ENCODE assay signal across 26 cellular contexts in genomic region chr7:151707757-151708156, GRCh38.
A peak's percentile ranks its signal among the peaks of the same experiment; 100 is the strongest.
DNase-seq lines count a peak whose midpoint lies in the region; ATAC-seq and TF ChIP-seq lines count a peak whose summit lies in the region.
"Had no signal": no experiment of that assay in that cellular context is flagged by ENCODE, and none has a peak within 500 bp of the region (broad histone marks: within the 10 kb centered on the region; RNA-seq: fewer than 3 reads in every experiment).

No MANE protein-coding gene starts in this region.

- intact Hi-C loops in activated CD4-positive, alpha-beta T cell treated with anti-CD3 and anti-CD28 coated beads for 36 hours (cut with DNase I, micrococcal nuclease) = no loop called here

- H4K20me1 ChIP-seq in SK-N-SH (ENCODE audit: insufficient read depth) = no peaks in the 10 kb centered on the region

- TF ChIP-seq EP300 in SK-N-SH (IDR thresholded peaks at IDR 0.05; ENCODE audit: borderline replicate concordance in 1 of 2, low read depth in 1 of 2, low read length in 1 of 2) = no peak

- no peak overlapping the region for H2BK120ac ChIP-seq in neuronal stem cell (ENCODE audit: low read depth, low read length)

- H3K4me3 Mint-ChIP-seq in WTC11 = no peak overlapping the region
- H3K4me3 Mint-ChIP-seq in activated CD8-positive, alpha-beta T cell treated with anti-CD3 and anti-CD28 coated beads, Interleukin-2, amount 10 ng/mL, durations not matched to agents 7 days and 5 days = no peak overlapping the region
- H3K4me3 Mint-ChIP-seq in activated CD4-positive, alpha-beta T cell treated with anti-CD3 and anti-CD28 coated beads for 36 hours = no peak overlapping the region
- H3K4me3 Mint-ChIP-seq: CD4-positive, CD25-positive, alpha-beta regulatory T cell had no signal

- H2BK15ac ChIP-seq in neuronal stem cell (ENCODE audit: low read length) = no peak overlapping the region

- no peak overlapping the region for H2AFZ ChIP-seq in SK-N-SH (ENCODE audit: low read depth)
- no peak overlapping the region for H2AFZ ChIP-seq in neuronal stem cell (ENCODE audit: low read length)
- H2AFZ ChIP-seq: GM23248 had no signal

- peak overlapping the region; percentile 64 for H2AK5ac ChIP-seq in neuronal stem cell (ENCODE audit: low read depth, low read length)

- no peak overlapping the region for H3K27ac Mint-ChIP-seq in WTC11
- no peak overlapping the region for H3K27ac Mint-ChIP-seq in activated CD8-positive, alpha-beta T cell treated with anti-CD3 and anti-CD28 coated beads, Interleukin-2, amount 10 ng/mL, durations not matched to agents 7 days and 5 days
- no peak overlapping the region for H3K27ac Mint-ChIP-seq in activated CD4-positive, alpha-beta T cell treated with anti-CD3 and anti-CD28 coated beads for 36 hours
- H3K27ac Mint-ChIP-seq: CD4-positive, CD25-positive, alpha-beta regulatory T cell had no signal

- peaks cover 8% of the 10 kb centered on the region; the same call in 1 of the 2 replicates for H3K27me3 Mint-ChIP-seq in WTC11 (ENCODE audit: low read depth)
- no peaks in the 10 kb centered on the region for H3K27me3 Mint-ChIP-seq in activated CD8-positive, alpha-beta T cell treated with anti-CD3 and anti-CD28 coated beads, Interleukin-2, amount 10 ng/mL, durations not matched to agents 7 days and 5 days (ENCODE audit: low read depth)
- no peaks in the 10 kb centered on the region for H3K27me3 Mint-ChIP-seq in activated CD4-positive, alpha-beta T cell treated with anti-CD3 and anti-CD28 coated beads for 36 hours
- H3K27me3 Mint-ChIP-seq: CD4-positive, CD25-positive, alpha-beta regulatory T cell had no signal

- no peaks in the 10 kb centered on the region for H3K79me2 ChIP-seq in SK-N-SH (ENCODE audit: insufficient read depth)

- no peak overlapping the region for H3K23ac ChIP-seq in neuronal stem cell (ENCODE audit: low read depth, low read length, poor library complexity)

- no peaks in the 10 kb centered on the region for H3K9me3 Mint-ChIP-seq in WTC11
- H3K9me3 Mint-ChIP-seq in activated CD8-positive, alpha-beta T cell treated with anti-CD3 and anti-CD28 coated beads, Interleukin-2, amount 10 ng/mL, durations not matched to agents 7 days and 5 days (ENCODE audit: insufficient read depth) = no peaks in the 10 kb centered on the region
- H3K9me3 Mint-ChIP-seq in activated CD4-positive, alpha-beta T cell treated with anti-CD3 and anti-CD28 coated beads for 36 hours (ENCODE audit: low read depth) = no peaks in the 10 kb centered on the region
- H3K9me3 Mint-ChIP-seq: CD4-positive, CD25-positive, alpha-beta regulatory T cell had no signal

- H3K9ac ChIP-seq in SK-N-SH (no peak overlapping the region), neuronal stem cell (ENCODE audit: low read depth, low read length, poor library complexity) (no peak overlapping the region)
- H3K9ac ChIP-seq: GM23248 had no signal

- no peak overlapping the region for H3K27ac ChIP-seq in SK-N-SH (ENCODE audit: low read depth in 2 of 2, low read length in 1 of 2)
- no peak overlapping the region for H3K27ac ChIP-seq in neuronal stem cell (replicated peaks; ENCODE audit: low read length)
- H3K27ac ChIP-seq: 22Rv1, GM23248 had no signal

- H2BK5ac ChIP-seq in neuronal stem cell (ENCODE audit: low read length) = no peak overlapping the region

- no peaks in the 10 kb centered on the region for H3K36me3 ChIP-seq in SK-N-SH (replicated peaks in 1 of 2; ENCODE audit: control insufficient read depth in 1 of 2, insufficient read depth in 2 of 2, low read length in 1 of 2)
- H3K36me3 ChIP-seq in H7 (replicated peaks; ENCODE audit: control insufficient read depth, insufficient read depth, low read length) = no peaks in the 10 kb centered on the region
- H3K36me3 ChIP-seq in neuronal stem cell (replicated peaks in 1 of 2; ENCODE audit: control insufficient read depth in 2 of 2, insufficient read depth in 2 of 2, low read length in 2 of 2) = peaks cover 0 to 2% of the 10 kb centered on the region in 2 donors
- H3K36me3 ChIP-seq: MG63 had no signal

- ATAC-seq in SK-N-SH treated with all-trans-retinoic acid at 6 μM for 48 hours (no peak), WTC11 (no peak)
- ATAC-seq in activated CD8-positive, alpha-beta T cell treated with anti-CD3 and anti-CD28 coated beads, Interleukin-2, amount 10 ng/mL, durations not matched to agents 7 days and 5 days = no peak
- ATAC-seq in activated CD4-positive, alpha-beta T cell treated with anti-CD3 and anti-CD28 coated beads for 36 hours = no peak
- ATAC-seq: GM12878, HepG2 had no signal

- H3K4me2 ChIP-seq in SK-N-SH (no peak overlapping the region), neuronal stem cell (ENCODE audit: insufficient read depth, low read length, poor library complexity, severe bottlenecking) (no peak overlapping the region)

- TF ChIP-seq CTCF in SK-N-SH (IDR thresholded peaks at IDR 0.05) (peak; percentile 12), WTC11 (IDR thresholded peaks at IDR 0.05) (peak; percentile 24; the same call in 1 of the 2 replicates)

- H3K4ac ChIP-seq in neuronal stem cell (ENCODE audit: low read length) = no peak overlapping the region

- H2BK12ac ChIP-seq in neuronal stem cell (ENCODE audit: low read length) = no peak overlapping the region

- no peaks in the 10 kb centered on the region for H3K36me3 Mint-ChIP-seq in WTC11
- no peaks in the 10 kb centered on the region for H3K36me3 Mint-ChIP-seq in activated CD8-positive, alpha-beta T cell treated with anti-CD3 and anti-CD28 coated beads, Interleukin-2, amount 10 ng/mL, durations not matched to agents 7 days and 5 days (ENCODE audit: low read depth)
- peaks cover 6% of the 10 kb centered on the region for H3K36me3 Mint-ChIP-seq in activated CD4-positive, alpha-beta T cell treated with anti-CD3 and anti-CD28 coated beads for 36 hours (ENCODE audit: low read depth)

- CTCF ChIA-PET in SK-N-SH (lab: Yijun Ruan, JAX) = interaction anchor here (0.6 to 4.2 kb wide), 6 partner anchors 18 to 1274 kb away, joined by 3 to 40 read pairs (median 8); no protein-coding TSS in a partner anchor
- CTCF ChIA-PET in WTC11 (lab: Charles Lee) = interaction anchor here (0.6 to 2.3 kb wide), 5 partner anchors 10 to 75 kb away, joined by 3 to 11 read pairs (median 6); no protein-coding TSS in a partner anchor
- CTCF ChIA-PET in activated CD8-positive, alpha-beta T cell treated with anti-CD3 and anti-CD28 coated beads, Interleukin-2, amount 10 ng/mL, durations not matched to agents 7 days and 5 days (lab: Charles Lee) = no interaction called here
- CTCF ChIA-PET in activated CD4-positive, alpha-beta T cell treated with anti-CD3 and anti-CD28 coated beads for 36 hours (lab: Charles Lee) = interaction anchor here (0.9 kb wide), 1 partner anchor 49 kb away, joined by 3 read pairs; no protein-coding TSS in a partner anchor

- peaks cover 4% of the 10 kb centered on the region for H3K4me1 Mint-ChIP-seq in WTC11
- peaks cover 10% of the 10 kb centered on the region for H3K4me1 Mint-ChIP-seq in activated CD8-positive, alpha-beta T cell treated with anti-CD3 and anti-CD28 coated beads, Interleukin-2, amount 10 ng/mL, durations not matched to agents 7 days and 5 days (ENCODE audit: low read depth)
- peaks cover 10% of the 10 kb centered on the region for H3K4me1 Mint-ChIP-seq in activated CD4-positive, alpha-beta T cell treated with anti-CD3 and anti-CD28 coated beads for 36 hours

- no peak overlapping the region for H3K14ac ChIP-seq in neuronal stem cell (ENCODE audit: low read length)

- no peak overlapping the region for H3K4me3 ChIP-seq in SK-N-SH (ENCODE audit: low read depth in 2 of 2, low read length in 1 of 2)
- H3K4me3 ChIP-seq in H7 (ENCODE audit: insufficient read depth, low read depth, low read length) = no peak overlapping the region
- H3K4me3 ChIP-seq in neuronal stem cell (ENCODE audit: low read length in 2 of 2) = no peak overlapping the region
- H3K4me3 ChIP-seq: GM12878, GM23248, MG63 had no signal

- H3K9me3 ChIP-seq in SK-N-SH (no peaks in the 10 kb centered on the region), neuronal stem cell (replicated peaks in 1 of 2; ENCODE audit: control insufficient read depth in 2 of 2, insufficient read depth in 1 of 2, low read depth in 1 of 2, low read length in 2 of 2) (peaks cover 0 to 10% of the 10 kb centered on the region in 2 donors)
- H3K9me3 ChIP-seq: MG63 had no signal

- peaks cover 0 to 30% of the 10 kb centered on the region in 2 experiments; a peak in 2 of 4 replicates for H3K4me1 ChIP-seq in SK-N-SH (ENCODE audit: control insufficient read depth in 1 of 2, insufficient read depth in 2 of 2, low read depth in 1 of 2, low read length in 1 of 2)
- H3K4me1 ChIP-seq in neuronal stem cell (ENCODE audit: control insufficient read depth in 2 of 2, insufficient read depth in 1 of 2, low read depth in 1 of 2, low read length in 2 of 2) = peaks cover 1 to 4% of the 10 kb centered on the region in 2 donors

- H4K91ac ChIP-seq in neuronal stem cell (ENCODE audit: low read depth, low read length, poor library complexity) = no peak overlapping the region

- no peak for TF ChIP-seq RAD21 in SK-N-SH (IDR thresholded peaks at IDR 0.05; ENCODE audit: low read length)

- POLR2A ChIA-PET in SK-N-SH (lab: Yijun Ruan, JAX) (no interaction called here), WTC11 (lab: Charles Lee) (no interaction called here)
- POLR2A ChIA-PET in activated CD8-positive, alpha-beta T cell treated with anti-CD3 and anti-CD28 coated beads, Interleukin-2, amount 10 ng/mL, durations not matched to agents 7 days and 5 days (lab: Charles Lee) = no interaction called here
- POLR2A ChIA-PET in activated CD4-positive, alpha-beta T cell treated with anti-CD3 and anti-CD28 coated beads for 36 hours (lab: Charles Lee) = no interaction called here

- H3K18ac ChIP-seq in neuronal stem cell (ENCODE audit: low read length) = no peak overlapping the region

- no peak for DNase-seq in SK-N-SH
- DNase-seq in H7 = peak; percentile 68
- DNase-seq in WTC11 (ENCODE audit: low spot score) = no peak
- no peak for DNase-seq in neuronal stem cell (ENCODE audit: low spot score)
- DNase-seq in activated CD8-positive, alpha-beta T cell treated with anti-CD3 and anti-CD28 coated beads, Interleukin-2, amount 10 ng/mL, durations not matched to agents 7 days and 5 days = no peak
- no peak for DNase-seq in activated CD4-positive, alpha-beta T cell treated with anti-CD3 and anti-CD28 coated beads for 36 hours
- DNase-seq in DMS114 treated with DMSO at 0.1 percent for 48 hours (lab: John Stamatoyannopoulos, UW; ENCODE audit: unreplicated experiment) = no peak
- DNase-seq: CD4-positive, CD25-positive, alpha-beta regulatory T cell; DMS53; GDM1; GM23248; MG63; NCI-H1105 treated with DMSO at 0.1 percent for 48 hours; NCI-H146; NCI-H1930; NCI-H2107; NCI-H446; NCI-H524 treated with DMSO at 0.1 percent for 48 hours; NCI-H774; NK-92 treated with Interleukin-12 subunit alpha and Interleukin-12 subunit beta, amount 100 ng/mL, for 24 hours; RPMI8226; SHP77 had no signal

- 93% methylated on average over 14 of the region's 14 CpGs for WGBS in SK-N-SH (ENCODE audit: low lambda C conversion rate)
- WGBS in neuronal stem cell (ENCODE audit: extremely low coverage in 2 of 2, insufficient read length in 2 of 2, insufficient replicate concordance in 1 of 2), 2 donors = no CpG with 5 or more reads among the region's 14 CpGs

- H3K79me1 ChIP-seq in neuronal stem cell (ENCODE audit: low read depth, low read length) = no peaks in the 10 kb centered on the region

- H3K27me3 ChIP-seq in SK-N-SH (ENCODE audit: insufficient read depth) (no peaks in the 10 kb centered on the region), H7 (ENCODE audit: control insufficient read depth, insufficient read depth, low read length) (no peaks in the 10 kb centered on the region), neuronal stem cell (ENCODE audit: control insufficient read depth in 3 of 3, insufficient read depth in 3 of 3, low read depth in 1 of 3, low read length in 3 of 3) (no peaks in the 10 kb centered on the region)
- H3K27me3 ChIP-seq: MG63 had no signal

- no peaks in the 10 kb centered on the region for H3K9me2 ChIP-seq in SK-N-SH

- no peaks in the 10 kb centered on the region for H3F3A ChIP-seq in SK-N-SH (replicated peaks; ENCODE audit: insufficient read depth)

- H4K8ac ChIP-seq in neuronal stem cell (ENCODE audit: low read depth, low read length) = no peak overlapping the region

Comparison
In these comparisons a context has a peak if more than half of its experiments do, and no peak if none do; other contexts are left out.
1. Of the 6 proteins assayed by ChIP-seq in both WTC11 and SK-N-SH: peak only in WTC11: none; only in SK-N-SH: none; in both: CTCF; in neither: 5.